In genomic region chr17:81380117-81380516, GRCh38 we compare ENCODE assay signal across 29 cellular contexts. TPM values are rescaled to one million over a fixed set of nuclear protein-coding genes. Genes with fewer than 3 reads are reported as not detected.
"Had no signal": no experiment of that assay in that cellular context is flagged by ENCODE, and none has a peak within 500 bp of the region (broad histone marks: within the 10 kb centered on the region; RNA-seq: fewer than 3 reads in every experiment).

No MANE protein-coding gene starts in this region.

- ATAC-seq: heart right ventricle; naive thymus-derived CD8-positive, alpha-beta T cell; right cardiac atrium; stimulated activated naive CD8-positive, alpha-beta T cell treated with anti-CD3 and anti-CD28 coated beads, Interleukin-15, Interleukin-2, amounts not matched to agents 100 U/mL and 50 U/mL, for 24 hours had no signal

- H3K4me3 ChIP-seq: esophagus muscularis mucosa, heart right ventricle, left lung, lower lobe of right lung, spleen, vagina had no signal

- H3K27me3 ChIP-seq: brain microvascular endothelial cell, foreskin keratinocyte, heart right ventricle, vagina had no signal

- H3K9me3 Mint-ChIP-seq: activated naive CD4-positive, alpha-beta T cell treated with anti-CD3 and anti-CD28 coated beads for 36 hours; activated naive CD8-positive, alpha-beta T cell treated with anti-CD3 and anti-CD28 coated beads, Interleukin-2, amount 10 ng/mL, durations not matched to agents 7 days and 5 days; dendritic cell treated with granulocyte-macrophage colony-stimulating factor and Interleukin-4, amounts not matched to agents 40 ng/mL and 50 ng/mL, for 4 days; naive thymus-derived CD8-positive, alpha-beta T cell; neural crest cell; T-helper 1 cell treated with Interleukin-12 subunit alpha and Interleukin-12 subunit beta and Interleukin-4 antibody, amounts not matched to agents 30 μg/mL and 1 μg/mL, for 36 hours; type B pancreatic cell had no signal

- H3K9ac ChIP-seq: parathyroid adenoma had no signal

- H3K4me1 ChIP-seq: foreskin keratinocyte, left lung, lower lobe of right lung, parathyroid adenoma, vagina had no signal

- H3K27ac ChIP-seq: brain microvascular endothelial cell, esophagus muscularis mucosa, foreskin keratinocyte, heart right ventricle, left lung, lower lobe of right lung, parathyroid adenoma, spleen, vagina had no signal

- H3K4me3 Mint-ChIP-seq: activated naive CD4-positive, alpha-beta T cell treated with anti-CD3 and anti-CD28 coated beads for 36 hours; activated naive CD8-positive, alpha-beta T cell treated with anti-CD3 and anti-CD28 coated beads, Interleukin-2, amount 10 ng/mL, durations not matched to agents 7 days and 5 days; dendritic cell treated with granulocyte-macrophage colony-stimulating factor and Interleukin-4, amounts not matched to agents 40 ng/mL and 50 ng/mL, for 4 days; naive thymus-derived CD8-positive, alpha-beta T cell; T-helper 1 cell treated with Interleukin-12 subunit alpha and Interleukin-12 subunit beta and Interleukin-4 antibody, amounts not matched to agents 30 μg/mL and 1 μg/mL, for 36 hours; type B pancreatic cell had no signal

- H3K27ac Mint-ChIP-seq: activated naive CD4-positive, alpha-beta T cell treated with anti-CD3 and anti-CD28 coated beads for 36 hours; activated naive CD8-positive, alpha-beta T cell treated with anti-CD3 and anti-CD28 coated beads, Interleukin-2, amount 10 ng/mL, durations not matched to agents 7 days and 5 days; dendritic cell treated with granulocyte-macrophage colony-stimulating factor and Interleukin-4, amounts not matched to agents 40 ng/mL and 50 ng/mL, for 4 days; naive thymus-derived CD8-positive, alpha-beta T cell; T-helper 1 cell treated with Interleukin-12 subunit alpha and Interleukin-12 subunit beta and Interleukin-4 antibody, amounts not matched to agents 30 μg/mL and 1 μg/mL, for 36 hours; type B pancreatic cell had no signal

- DNase-seq: activated CD4-positive, alpha-beta T cell treated with anti-CD3 and anti-CD28 coated beads for 48 hours; activated CD4-positive, alpha-beta T cell treated with anti-CD3 and anti-CD28 coated beads, Interleukin-2, amount 50 U/mL, for 48 hours; activated CD8-positive, alpha-beta memory T cell treated with anti-CD3 and anti-CD28 coated beads for 24 hours; activated effector memory CD4-positive, alpha-beta T cell treated with Interleukin-2 at 50 U/mL for 16 hours; activated naive CD4-positive, alpha-beta T cell treated with anti-CD3 and anti-CD28 coated beads for 36 hours; activated naive CD8-positive, alpha-beta T cell treated with anti-CD3 and anti-CD28 coated beads, Interleukin-2, amount 10 ng/mL, durations not matched to agents 7 days and 5 days; brain microvascular endothelial cell; effector CD4-positive, alpha-beta T cell; foreskin keratinocyte; heart right ventricle; kidney glomerular epithelial cell; left lung; lower lobe of right lung; mesenchymal stem cell; occipital lobe; stimulated activated naive CD8-positive, alpha-beta T cell treated with anti-CD3 and anti-CD28 coated beads, Interleukin-15, Interleukin-2, amounts not matched to agents 100 U/mL and 50 U/mL, for 24 hours; T-helper 9 cell had no signal

- H2AFZ ChIP-seq: parathyroid adenoma had no signal

- H3K27me3 Mint-ChIP-seq: type B pancreatic cell had no signal

- FAIRE-seq: astrocyte, TTC549 had no signal

- H3K79me2 ChIP-seq: parathyroid adenoma had no signal

- H3K36me3 ChIP-seq: brain microvascular endothelial cell, esophagus muscularis mucosa, heart right ventricle, left lung, lower lobe of right lung, spleen, vagina had no signal

- H3K36me3 Mint-ChIP-seq: activated naive CD8-positive, alpha-beta T cell treated with anti-CD3 and anti-CD28 coated beads, Interleukin-2, amount 10 ng/mL, durations not matched to agents 7 days and 5 days; naive thymus-derived CD8-positive, alpha-beta T cell; type B pancreatic cell had no signal

- H3K9me3 ChIP-seq: esophagus muscularis mucosa, heart right ventricle, left lung, lower lobe of right lung, spleen, vagina had no signal

RNA-seq across cellular contexts. Expression of gene BAHCC1, which starts 15.1 kb away (rescaled TPM):
- total RNA-seq: naive thymus-derived CD8-positive, alpha-beta T cell had no signal
- polyA plus RNA-seq: naive thymus-derived CD8-positive, alpha-beta T cell had no signal
